In genomic region chr1:31617218-31617916, GRCh38 we compare ENCODE assay signal across 9 cellular contexts. TPM values are rescaled to one million over a fixed set of nuclear protein-coding genes. Genes with fewer than 3 reads are reported as not detected.
DNase-seq lines count a peak whose midpoint lies in the region; ATAC-seq and TF ChIP-seq lines count a peak whose summit lies in the region.
"Had no signal": no experiment of that assay in that cellular context is flagged by ENCODE, and none has a peak within 500 bp of the region (broad histone marks: within the 10 kb centered on the region; RNA-seq: fewer than 3 reads in every experiment).

Gene HCRTR1 (plus strand): TSS chr1:31617689. CDS start chr1:31619193, 1,504 bp downstream.

- CTCF ChIA-PET in CD4-positive, alpha-beta memory T cell (lab: Charles Lee; ENCODE audit: partially characterized antibody), result interaction anchor here (0.6 to 1.4 kb wide), 5 partner anchors 8 to 1308 kb away, joined by 3 to 6 read pairs (median 4); no protein-coding TSS in a partner anchor

- peak within 1 kb of the TSS in 1 of 2 donors; percentile 35 for H3K4me3 ChIP-seq in CD4-positive, alpha-beta memory T cell (ENCODE audit: low read length in 2 of 2)
- H3K4me3 ChIP-seq in RWPE2 (ENCODE audit: severe bottlenecking), result peak within 1 kb of the TSS; percentile 36
- peak within 1 kb of the TSS; percentile 49 for H3K4me3 ChIP-seq in fibroblast of pulmonary artery (replicated peaks; ENCODE audit: low read depth, low read length)
- peak within 1 kb of the TSS; percentile 30 for H3K4me3 ChIP-seq in ovary

- H3K9me3 Mint-ChIP-seq in CD4-positive, alpha-beta memory T cell, result peaks cover 0 to 4% (median 0%) of the 10 kb centered on the region in 8 donors

- peak within 1 kb of the TSS in 2 of 7 donors; percentile 59 to 63 for H3K27ac Mint-ChIP-seq in CD4-positive, alpha-beta memory T cell

- no peak for DNase-seq in CD4-positive, alpha-beta memory T cell
- DNase-seq in RWPE2 (ENCODE audit: low spot score) (no peak), fibroblast of pulmonary artery (ENCODE audit: low read depth) (no peak), ovary (no peak), amygdala (lab: John Stamatoyannopoulos, UW) (no peak), NCI-H2171 (lab: John Stamatoyannopoulos, UW) (no peak), GM03348 (ENCODE audit: low spot score) (no peak)
- DNase-seq: NCI-H1092 treated with DMSO at 0.1 percent for 48 hours had no signal

- H3K27me3 Mint-ChIP-seq in CD4-positive, alpha-beta memory T cell, result peaks cover 18 to 33% of the 10 kb centered on the region in 2 donors

- TF ChIP-seq CTCF in RWPE2 (IDR thresholded peaks at IDR 0.05; ENCODE audit: poor library complexity, severe bottlenecking) (no peak), fibroblast of pulmonary artery (IDR thresholded peaks at IDR 0.05; ENCODE audit: low read length, missing control alignments) (no peak), ovary (IDR thresholded peaks at IDR 0.05) (no peak)

- no peak within 1 kb of the TSS for H3K27ac ChIP-seq in CD4-positive, alpha-beta memory T cell (ENCODE audit: low read depth, low read length)
- H3K27ac ChIP-seq in RWPE2 (ENCODE audit: poor library complexity, severe bottlenecking) (no peak within 1 kb of the TSS), ovary (no peak within 1 kb of the TSS)

- H3K4me1 Mint-ChIP-seq in CD4-positive, alpha-beta memory T cell, result peaks cover 6 to 14% (median 8%) of the 10 kb centered on the region in 4 donors

- TF ChIP-seq EP300 in ovary (IDR thresholded peaks at IDR 0.05), result no peak

- ATAC-seq in RWPE2 (ENCODE audit: low read depth) (peak; percentile 20; the same call in 1 of the 3 replicates), GM19452 (IDR thresholded peaks at IDR 0.05; ENCODE audit: unreplicated experiment) (no peak)

- peaks cover 8% of the 10 kb centered on the region for H3K4me1 ChIP-seq in CD4-positive, alpha-beta memory T cell (ENCODE audit: insufficient read depth, low read length)
- H3K4me1 ChIP-seq in RWPE2 (ENCODE audit: insufficient read depth, poor library complexity, severe bottlenecking), result no peaks in the 10 kb centered on the region
- H3K4me1 ChIP-seq in ovary (ENCODE audit: insufficient read depth), result no peaks in the 10 kb centered on the region

- intact Hi-C loops in CD4-positive, alpha-beta memory T cell (cut with micrococcal nuclease), result no loop called here
- intact Hi-C loops in ovary (cut with DNase I), result no loop called here

- no peaks in the 10 kb centered on the region for H3K36me3 Mint-ChIP-seq in CD4-positive, alpha-beta memory T cell

- no peaks in the 10 kb centered on the region for H3K9me3 ChIP-seq in CD4-positive, alpha-beta memory T cell (ENCODE audit: control insufficient read depth in 1 of 2, low read length in 2 of 2)
- H3K9me3 ChIP-seq in RWPE2 (ENCODE audit: severe bottlenecking), result no peaks in the 10 kb centered on the region
- no peaks in the 10 kb centered on the region for H3K9me3 ChIP-seq in ovary

- 4 to 10% (median 8%) methylated on average over 28 to 48 of the region's 48 CpGs for WGBS in ovary, 3 donors

- H3K4me3 Mint-ChIP-seq in CD4-positive, alpha-beta memory T cell, result peak within 1 kb of the TSS; percentile 52 to 72 (median 64)

- no peak for TF ChIP-seq POLR2A in ovary (IDR thresholded peaks at IDR 0.05)

- POLR2A ChIA-PET in CD4-positive, alpha-beta memory T cell (lab: Charles Lee; ENCODE audit: partially characterized antibody), result interaction anchor here (1.0 kb wide), 1 partner anchor 12 kb away, joined by 4 read pairs; no protein-coding TSS in a partner anchor

- H3K36me3 ChIP-seq in CD4-positive, alpha-beta memory T cell (ENCODE audit: insufficient read depth, low read length), result no peaks in the 10 kb centered on the region
- H3K36me3 ChIP-seq in RWPE2 (ENCODE audit: low read depth) (no peaks in the 10 kb centered on the region), ovary (no peaks in the 10 kb centered on the region)

- H3K27me3 ChIP-seq in CD4-positive, alpha-beta memory T cell (ENCODE audit: insufficient read depth, low read length), result peaks cover 17% of the 10 kb centered on the region
- H3K27me3 ChIP-seq in RWPE2 (ENCODE audit: insufficient read depth, poor library complexity, severe bottlenecking) (peaks cover 13% of the 10 kb centered on the region), ovary (no peaks in the 10 kb centered on the region)

RNA-seq across cellular contexts. Expression of gene HCRTR1, which starts in this region (rescaled TPM):
- not detected for total RNA-seq in CD4-positive, alpha-beta memory T cell
- polyA plus RNA-seq in CD4-positive, alpha-beta memory T cell, result not detected
- total RNA-seq in ovary, result not detected
- not detected for polyA plus RNA-seq in ovary
